1 cellular context compared by ENCODE assay signal in the genomic region with DNA sequence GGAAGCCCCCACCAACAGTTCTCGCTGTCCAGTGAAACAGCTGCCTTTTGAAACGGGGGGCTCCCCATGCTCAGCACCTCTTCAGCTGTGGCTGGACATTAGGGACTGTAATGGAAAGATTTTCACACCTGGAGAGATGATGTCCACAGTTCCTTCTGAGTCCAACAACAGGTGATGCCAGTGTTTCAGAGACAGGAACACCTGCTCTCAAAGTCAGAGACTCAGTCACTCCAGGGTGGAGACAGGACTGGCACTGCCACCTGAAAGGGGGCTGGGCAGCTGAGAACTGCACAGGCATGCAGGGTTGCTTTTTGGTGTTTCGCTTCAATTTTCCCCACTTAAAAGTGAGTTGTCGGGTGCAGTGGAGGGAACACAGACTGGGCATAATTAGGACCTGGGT.
A peak's percentile ranks its signal among the peaks of the same experiment; 100 is the strongest.
TF ChIP-seq lines count a peak whose summit lies in the region.

No MANE protein-coding gene starts in this region.

TF ChIP-seq in K562, 482 proteins besides CTCF, POLR2A, EP300 and RAD21:
- TF ChIP-seq TRIM24 (IDR thresholded peaks at IDR 0.05) (no peak), MAX (CRISPR knock-in tag; IDR thresholded peaks at IDR 0.05) (0 out of 2 replicates have a peak, but pooled peaks have one; percentile 26)
TF ChIP-seq in K562: peak in this region for 1.
